ENCODE assay signal across 1 cellular context in the genomic region with DNA sequence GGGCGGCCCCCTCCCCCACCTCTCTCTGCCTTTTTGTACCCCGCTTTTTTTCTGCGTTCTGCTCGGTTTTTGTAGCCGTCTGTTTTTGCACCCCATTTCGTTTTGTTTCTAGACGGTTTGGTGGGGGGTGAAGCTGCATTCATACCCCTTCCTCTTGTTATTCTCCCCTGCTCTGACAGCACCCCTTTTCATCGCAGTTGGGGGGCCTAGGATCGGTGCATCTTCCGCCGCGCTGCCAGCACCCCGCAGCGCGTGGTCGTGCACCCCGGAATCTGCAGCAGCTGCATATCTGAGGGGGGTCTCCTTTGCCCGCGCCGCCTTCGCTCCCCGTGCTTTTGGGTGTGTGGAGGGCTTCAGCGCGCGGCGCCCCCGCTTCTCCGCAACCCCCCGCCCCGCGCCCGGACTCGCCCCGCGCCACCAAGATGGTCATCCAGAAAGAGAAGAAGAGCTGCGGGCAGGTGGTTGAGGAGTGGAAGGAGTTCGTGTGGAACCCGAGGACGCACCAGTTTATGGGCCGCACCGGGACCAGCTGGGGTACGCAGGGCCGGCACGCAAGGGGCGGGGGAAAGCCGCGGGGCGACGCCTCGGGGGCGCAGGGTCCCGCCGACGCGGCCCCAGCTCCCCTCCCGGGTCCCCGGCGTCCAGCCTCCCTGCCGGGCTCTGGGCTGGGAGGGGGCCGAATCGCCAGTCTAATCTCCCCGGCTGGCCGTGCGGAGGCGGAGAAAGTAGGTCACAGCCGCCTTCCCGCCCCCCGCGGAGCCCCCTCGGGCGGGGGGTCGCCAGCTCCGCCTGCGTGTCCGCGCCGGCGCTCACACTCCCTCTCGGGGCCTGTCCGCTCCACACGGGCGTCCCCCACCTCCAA.
A peak's percentile ranks its signal among the peaks of the same experiment; 100 is the strongest.
TF ChIP-seq lines count a peak whose summit lies in the region.

No MANE protein-coding gene starts in this region.

TF ChIP-seq in H1, 55 proteins besides CTCF, POLR2A, EP300 and RAD21:
- TF ChIP-seq RNF2 (IDR thresholded peaks at IDR 0.05; ENCODE audit: borderline replicate concordance, low read depth, low read length, missing control alignments, poor library complexity, severe bottlenecking) (no peak), CHD7 (IDR thresholded peaks at IDR 0.05; ENCODE audit: insufficient replicate concordance, low read length) (peak; percentile 72), EGR1 (IDR thresholded peaks at IDR 0.05; ENCODE audit: borderline replicate concordance, low read depth, low read length) (peak; percentile 53; the same call in 1 of the 2 replicates), CHD1 (IDR thresholded peaks at IDR 0.05; ENCODE audit: low read depth, low read length) (no peak), CEBPB (IDR thresholded peaks at IDR 0.05; ENCODE audit: low read depth, low read length) (no peak), MAX (IDR thresholded peaks at IDR 0.05) (no peak), YY1 (IDR thresholded peaks at IDR 0.05; ENCODE audit: low read depth, low read length) (no peak), PHF8 (conservative IDR thresholded peaks at IDR 0.05; ENCODE audit: low read depth, low read length) (no peak; the same call in 1 of the 2 replicates), KDM1A (IDR thresholded peaks at IDR 0.05; ENCODE audit: borderline replicate concordance, low read length) (0 out of 2 replicates have a peak, but pooled peaks have one; percentile 9), SRF (IDR thresholded peaks at IDR 0.05; ENCODE audit: low read depth, low read length) (no peak), KDM4A (IDR thresholded peaks at IDR 0.05; ENCODE audit: low read depth, low read length, severe bottlenecking) (peak; percentile 58), JUN (IDR thresholded peaks at IDR 0.05; ENCODE audit: low read depth, low read length) (no peak), HDAC2 (IDR thresholded peaks at IDR 0.05; ENCODE audit: borderline replicate concordance in 1 of 2, low read depth in 2 of 2, low read length in 2 of 2) (peak in 1 of 2 experiments; percentile 12; a peak in 1 of 4 replicates), TEAD4 (IDR thresholded peaks at IDR 0.05; ENCODE audit: low read depth, low read length) (no peak), SIRT6 (IDR thresholded peaks at IDR 0.05; ENCODE audit: low read length) (no peak), NRF1 (IDR thresholded peaks at IDR 0.05; ENCODE audit: low read depth, low read length) (no peak), SP2 (IDR thresholded peaks at IDR 0.05; ENCODE audit: low read length) (no peak), ASH2L (IDR thresholded peaks at IDR 0.05; ENCODE audit: low read length) (peak; percentile 39), EZH2 (IDR thresholded peaks at IDR 0.05; ENCODE audit: low read depth, low read length, severe bottlenecking) (peak; percentile 47), SP4 (IDR thresholded peaks at IDR 0.05; ENCODE audit: low read length) (no peak)
- TF ChIP-seq, protein P1, sequence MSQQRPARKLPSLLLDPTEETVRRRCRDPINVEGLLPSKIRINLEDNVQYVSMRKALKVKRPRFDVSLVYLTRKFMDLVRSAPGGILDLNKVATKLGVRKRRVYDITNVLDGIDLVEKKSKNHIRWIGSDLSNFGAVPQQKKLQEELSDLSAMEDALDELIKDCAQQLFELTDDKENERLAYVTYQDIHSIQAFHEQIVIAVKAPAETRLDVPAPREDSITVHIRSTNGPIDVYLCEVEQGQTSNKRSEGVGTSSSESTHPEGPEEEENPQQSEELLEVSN (IDR thresholded peaks at IDR 0.05), result 0 out of 2 replicates have a peak, but pooled peaks have one; percentile 12
